8 cellular contexts compared by ENCODE assay signal in genomic region chr2:24972315-24972958, GRCh38. TPM values are rescaled to one million over a fixed set of nuclear protein-coding genes. Genes with fewer than 3 reads are reported as not detected.
DNase-seq lines count a peak whose midpoint lies in the region; ATAC-seq and TF ChIP-seq lines count a peak whose summit lies in the region.

No MANE protein-coding gene starts in this region.

- peak overlapping the region; percentile 98 for H3K4me3 Mint-ChIP-seq in activated CD8-positive, alpha-beta T cell treated with anti-CD3 and anti-CD28 coated beads, Interleukin-2, amount 10 ng/mL, durations not matched to agents 7 days and 5 days

- no peak for TF ChIP-seq CTCF in epithelial cell of esophagus (IDR thresholded peaks at IDR 0.05; ENCODE audit: insufficient read depth, low read depth, low read length, missing control alignments)

- no peaks in the 10 kb centered on the region for H3K9me3 Mint-ChIP-seq in activated CD8-positive, alpha-beta T cell treated with anti-CD3 and anti-CD28 coated beads, Interleukin-2, amount 10 ng/mL, durations not matched to agents 7 days and 5 days (ENCODE audit: insufficient read depth)

- H3K27me3 Mint-ChIP-seq in activated CD8-positive, alpha-beta T cell treated with anti-CD3 and anti-CD28 coated beads, Interleukin-2, amount 10 ng/mL, durations not matched to agents 7 days and 5 days (ENCODE audit: low read depth) = no peaks in the 10 kb centered on the region

- peak; percentile 13 to 61 for DNase-seq in NCI-H2081 (lab: John Stamatoyannopoulos, UW)
- DNase-seq in NCI-H2081 treated with DMSO at 0.1 percent for 48 hours (lab: John Stamatoyannopoulos, UW) = no peak
- DNase-seq in NCI-H2171 (lab: John Stamatoyannopoulos, UW) = peak; percentile 20
- DNase-seq in activated CD8-positive, alpha-beta T cell treated with anti-CD3 and anti-CD28 coated beads, Interleukin-2, amount 10 ng/mL, durations not matched to agents 7 days and 5 days = peak; percentile 54
- peak; percentile 31 for DNase-seq in epithelial cell of esophagus (ENCODE audit: low read depth)
- peak; percentile 12 for DNase-seq in stromal cell of bone marrow (ENCODE audit: low read depth)
- DNase-seq in foreskin melanocyte = no peak

- H3K27ac Mint-ChIP-seq in activated CD8-positive, alpha-beta T cell treated with anti-CD3 and anti-CD28 coated beads, Interleukin-2, amount 10 ng/mL, durations not matched to agents 7 days and 5 days = peak overlapping the region; percentile 100

- peaks cover 5% of the 10 kb centered on the region for H3K4me1 ChIP-seq in mucosa of stomach (ENCODE audit: control insufficient read depth, insufficient read depth, low read length)

- no peaks in the 10 kb centered on the region for H3K27me3 ChIP-seq in mucosa of stomach (ENCODE audit: control insufficient read depth, insufficient read depth, low read length)

- peak overlapping the region; percentile 79 for H3K4me3 ChIP-seq in epithelial cell of esophagus (ENCODE audit: low read length)
- peak overlapping the region; percentile 96 for H3K4me3 ChIP-seq in mucosa of stomach (ENCODE audit: low read length)

- no peaks in the 10 kb centered on the region for H3K36me3 ChIP-seq in mucosa of stomach (ENCODE audit: control insufficient read depth, insufficient read depth, low read length)

- POLR2A ChIA-PET in activated CD8-positive, alpha-beta T cell treated with anti-CD3 and anti-CD28 coated beads, Interleukin-2, amount 10 ng/mL, durations not matched to agents 7 days and 5 days (lab: Charles Lee) = interaction anchor here (0.6 to 1.7 kb wide), 5 partner anchors 157 to 1373 kb away, joined by 3 to 8 read pairs (median 3); partner anchors contain the start of genes CENPO and PTRHD1

- CTCF ChIA-PET in activated CD8-positive, alpha-beta T cell treated with anti-CD3 and anti-CD28 coated beads, Interleukin-2, amount 10 ng/mL, durations not matched to agents 7 days and 5 days (lab: Charles Lee) = interaction anchor here (1.0 to 6.3 kb wide), 7 partner anchors 68 to 224 kb away, joined by 3 to 180 read pairs (median 4); partner anchors contain the start of genes CENPO and PTRHD1

- peak overlapping the region; percentile 99 for H3K9ac ChIP-seq in mucosa of stomach (ENCODE audit: low read length)

- H3K4me1 Mint-ChIP-seq in activated CD8-positive, alpha-beta T cell treated with anti-CD3 and anti-CD28 coated beads, Interleukin-2, amount 10 ng/mL, durations not matched to agents 7 days and 5 days (ENCODE audit: low read depth) = peaks cover 19% of the 10 kb centered on the region

- H3K36me3 Mint-ChIP-seq in activated CD8-positive, alpha-beta T cell treated with anti-CD3 and anti-CD28 coated beads, Interleukin-2, amount 10 ng/mL, durations not matched to agents 7 days and 5 days (ENCODE audit: low read depth) = peaks cover 3% of the 10 kb centered on the region

- H3K9me3 ChIP-seq in mucosa of stomach (ENCODE audit: control insufficient read depth, low read length) = no peaks in the 10 kb centered on the region

- no peak for ATAC-seq in activated CD8-positive, alpha-beta T cell treated with anti-CD3 and anti-CD28 coated beads, Interleukin-2, amount 10 ng/mL, durations not matched to agents 7 days and 5 days

RNA-seq across cellular contexts. Expression of gene DNAJC27, which starts 0.7 kb away (rescaled TPM):
- 1 to 10 TPM; 6.5 to 8.0 TPM for total RNA-seq in activated CD8-positive, alpha-beta T cell treated with anti-CD3 and anti-CD28 coated beads, Interleukin-2, amount 10 ng/mL, durations not matched to agents 7 days and 5 days

RNA-seq across cellular contexts. Expression of gene ADCY3, which starts 52.4 kb away (rescaled TPM):
- total RNA-seq in activated CD8-positive, alpha-beta T cell treated with anti-CD3 and anti-CD28 coated beads, Interleukin-2, amount 10 ng/mL, durations not matched to agents 7 days and 5 days = 10 to 100 TPM; 52.9 to 62.7 TPM

Comparison
In these comparisons a context has a peak if more than half of its experiments do, and no peak if none do; other contexts are left out.
1. DNase-seq: peak in NCI-H2081 (2 of 2), NCI-H2171 (single experiment), activated CD8-positive, alpha-beta T cell treated with anti-CD3 and anti-CD28 coated beads, Interleukin-2, amount 10 ng/mL, durations not matched to agents 7 days and 5 days (single experiment), epithelial cell of esophagus (single experiment) and stromal cell of bone marrow (single experiment); none in NCI-H2081 treated with DMSO at 0.1 percent for 48 hours (single experiment) and foreskin melanocyte (single experiment).